Comparison of ENCODE assay signal across 2 cellular contexts in genomic region chr9:100322954-100323536, GRCh38.
TF ChIP-seq lines count a peak whose summit lies in the region.

No MANE protein-coding gene starts in this region.

TF ChIP-seq in Ishikawa, 13 proteins besides CTCF, POLR2A, EP300 and RAD21 (continued from another document):
- TF ChIP-seq MAX (IDR thresholded peaks at IDR 0.05) (no peak), ZBTB7A (IDR thresholded peaks at IDR 0.05; ENCODE audit: low read depth) (no peak), FOXM1 (IDR thresholded peaks at IDR 0.05; ENCODE audit: borderline replicate concordance, low read depth) (no peak), EGR1 (IDR thresholded peaks at IDR 0.05) (no peak), NFIC (IDR thresholded peaks at IDR 0.05) (no peak)
- TF ChIP-seq, protein P1, sequence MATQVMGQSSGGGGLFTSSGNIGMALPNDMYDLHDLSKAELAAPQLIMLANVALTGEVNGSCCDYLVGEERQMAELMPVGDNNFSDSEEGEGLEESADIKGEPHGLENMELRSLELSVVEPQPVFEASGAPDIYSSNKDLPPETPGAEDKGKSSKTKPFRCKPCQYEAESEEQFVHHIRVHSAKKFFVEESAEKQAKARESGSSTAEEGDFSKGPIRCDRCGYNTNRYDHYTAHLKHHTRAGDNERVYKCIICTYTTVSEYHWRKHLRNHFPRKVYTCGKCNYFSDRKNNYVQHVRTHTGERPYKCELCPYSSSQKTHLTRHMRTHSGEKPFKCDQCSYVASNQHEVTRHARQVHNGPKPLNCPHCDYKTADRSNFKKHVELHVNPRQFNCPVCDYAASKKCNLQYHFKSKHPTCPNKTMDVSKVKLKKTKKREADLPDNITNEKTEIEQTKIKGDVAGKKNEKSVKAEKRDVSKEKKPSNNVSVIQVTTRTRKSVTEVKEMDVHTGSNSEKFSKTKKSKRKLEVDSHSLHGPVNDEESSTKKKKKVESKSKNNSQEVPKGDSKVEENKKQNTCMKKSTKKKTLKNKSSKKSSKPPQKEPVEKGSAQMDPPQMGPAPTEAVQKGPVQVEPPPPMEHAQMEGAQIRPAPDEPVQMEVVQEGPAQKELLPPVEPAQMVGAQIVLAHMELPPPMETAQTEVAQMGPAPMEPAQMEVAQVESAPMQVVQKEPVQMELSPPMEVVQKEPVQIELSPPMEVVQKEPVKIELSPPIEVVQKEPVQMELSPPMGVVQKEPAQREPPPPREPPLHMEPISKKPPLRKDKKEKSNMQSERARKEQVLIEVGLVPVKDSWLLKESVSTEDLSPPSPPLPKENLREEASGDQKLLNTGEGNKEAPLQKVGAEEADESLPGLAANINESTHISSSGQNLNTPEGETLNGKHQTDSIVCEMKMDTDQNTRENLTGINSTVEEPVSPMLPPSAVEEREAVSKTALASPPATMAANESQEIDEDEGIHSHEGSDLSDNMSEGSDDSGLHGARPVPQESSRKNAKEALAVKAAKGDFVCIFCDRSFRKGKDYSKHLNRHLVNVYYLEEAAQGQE (IDR thresholded peaks at IDR 0.05; ENCODE audit: low read depth): no peak
- TF ChIP-seq, protein P2, sequence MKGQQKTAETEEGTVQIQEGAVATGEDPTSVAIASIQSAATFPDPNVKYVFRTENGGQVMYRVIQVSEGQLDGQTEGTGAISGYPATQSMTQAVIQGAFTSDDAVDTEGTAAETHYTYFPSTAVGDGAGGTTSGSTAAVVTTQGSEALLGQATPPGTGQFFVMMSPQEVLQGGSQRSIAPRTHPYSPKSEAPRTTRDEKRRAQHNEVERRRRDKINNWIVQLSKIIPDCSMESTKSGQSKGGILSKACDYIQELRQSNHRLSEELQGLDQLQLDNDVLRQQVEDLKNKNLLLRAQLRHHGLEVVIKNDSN (IDR thresholded peaks at IDR 0.05): no peak
TF ChIP-seq in Ishikawa: peak in this region for 0.

TF ChIP-seq in H1, 55 proteins besides CTCF, POLR2A, EP300 and RAD21:
- TF ChIP-seq CHD7 (IDR thresholded peaks at IDR 0.05; ENCODE audit: insufficient replicate concordance, low read length) (no peak), SIRT6 (IDR thresholded peaks at IDR 0.05; ENCODE audit: low read length) (no peak), YY1 (IDR thresholded peaks at IDR 0.05; ENCODE audit: low read depth, low read length) (no peak), POLR2AphosphoS5 (IDR thresholded peaks at IDR 0.05; ENCODE audit: low read depth, low read length) (no peak), RBBP5 (IDR thresholded peaks at IDR 0.05; ENCODE audit: borderline replicate concordance, low read depth, low read length) (no peak), RXRA (IDR thresholded peaks at IDR 0.05; ENCODE audit: insufficient read depth, low read depth, low read length) (no peak), KDM5A (IDR thresholded peaks at IDR 0.05; ENCODE audit: low read length) (no peak), MAFK (IDR thresholded peaks at IDR 0.05; ENCODE audit: low read depth, low read length) (no peak), PHF8 (conservative IDR thresholded peaks at IDR 0.05; ENCODE audit: low read depth, low read length) (no peak), JUN (IDR thresholded peaks at IDR 0.05; ENCODE audit: low read depth, low read length) (no peak), FOSL1 (IDR thresholded peaks at IDR 0.05; ENCODE audit: insufficient read depth, low read depth, low read length) (no peak), POU5F1 (IDR thresholded peaks at IDR 0.05; ENCODE audit: low read depth, low read length) (no peak), KDM4A (IDR thresholded peaks at IDR 0.05; ENCODE audit: low read depth, low read length, severe bottlenecking) (no peak), GABPA (IDR thresholded peaks at IDR 0.05; ENCODE audit: borderline replicate concordance, insufficient read depth, low read length) (no peak)
- TF ChIP-seq, protein P3, sequence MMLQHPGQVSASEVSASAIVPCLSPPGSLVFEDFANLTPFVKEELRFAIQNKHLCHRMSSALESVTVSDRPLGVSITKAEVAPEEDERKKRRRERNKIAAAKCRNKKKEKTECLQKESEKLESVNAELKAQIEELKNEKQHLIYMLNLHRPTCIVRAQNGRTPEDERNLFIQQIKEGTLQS (IDR thresholded peaks at IDR 0.05; ENCODE audit: insufficient read depth, low read depth, low read length): no peak
